22 cellular contexts compared by ENCODE assay signal in genomic region chr17:61312406-61313295, GRCh38.
DNase-seq lines count a peak whose midpoint lies in the region; ATAC-seq, FAIRE-seq and TF ChIP-seq lines count a peak whose summit lies in the region.
"Had no signal": no experiment of that assay in that cellular context is flagged by ENCODE, and none has a peak within 500 bp of the region (broad histone marks: within the 10 kb centered on the region; RNA-seq: fewer than 3 reads in every experiment).

No MANE protein-coding gene starts in this region.

- ATAC-seq in A549 (no peak), IMR-90 (ENCODE audit: low read depth) (no peak), HG03108 (IDR thresholded peaks at IDR 0.05; ENCODE audit: unreplicated experiment) (no peak), HG03097 (IDR thresholded peaks at IDR 0.05; ENCODE audit: low FRiP score, unreplicated experiment) (no peak)
- ATAC-seq: natural killer cell had no signal

- no peak for TF ChIP-seq CTCF in A549 (IDR thresholded peaks at IDR 0.05)
- no peak for TF ChIP-seq CTCF in IMR-90 (conservative IDR thresholded peaks at IDR 0.05; ENCODE audit: low read depth, low read length)
- TF ChIP-seq CTCF in fibroblast of mammary gland (conservative IDR thresholded peaks at IDR 0.05; ENCODE audit: control insufficient read depth, insufficient read depth, low read depth, low read length): no peak
- no peak for TF ChIP-seq CTCF in stomach (IDR thresholded peaks at IDR 0.05)

- TF ChIP-seq EP300 in A549 (IDR thresholded peaks at IDR 0.05) (no peak), stomach (IDR thresholded peaks at IDR 0.05) (no peak)

- no peak overlapping the region for H3K9ac ChIP-seq in IMR-90 (ENCODE audit: low read depth, low read length)
- H3K9ac ChIP-seq: BLaER1 treated with 17β-estradiol and CSF1 and Interleukin-3, amounts not matched to agents 10 nM and 100 nM had no signal

- H3K27me3 ChIP-seq in IMR-90 (ENCODE audit: control insufficient read depth, insufficient read depth, low read length) (no peaks in the 10 kb centered on the region), stomach (no peaks in the 10 kb centered on the region)
- H3K27me3 ChIP-seq: BLaER1 treated with 17β-estradiol and CSF1 and Interleukin-3, amounts not matched to agents 10 nM and 100 nM; pancreas had no signal

- peak overlapping the region; percentile 74 for H4K91ac ChIP-seq in IMR-90 (ENCODE audit: insufficient read depth, low read depth, low read length)

- H2BK120ac ChIP-seq in IMR-90 (ENCODE audit: low read depth, low read length): peak overlapping the region; percentile 75

- POLR2A ChIA-PET in A549 (lab: Yijun Ruan, JAX) (no interaction called here), IMR-90 (lab: Charles Lee; ENCODE audit: unreplicated experiment) (no interaction called here)

- H2AK9ac ChIP-seq in IMR-90 (replicated peaks; ENCODE audit: low read depth, low read length, poor library complexity): no peak overlapping the region

- peak overlapping the region; percentile 20 to 90; a peak in 2 of 4 replicates for H4K8ac ChIP-seq in IMR-90 (ENCODE audit: low read depth in 2 of 2, low read length in 2 of 2)

- CTCF ChIA-PET in A549 (lab: Yijun Ruan, JAX): interaction anchor here (0.7 to 1.4 kb wide), 2 partner anchors 10 to 272 kb away, joined by 3 read pairs; no protein-coding TSS in a partner anchor
- CTCF ChIA-PET in IMR-90 (lab: Yijun Ruan, JAX): no interaction called here

- no peak overlapping the region for H3K56ac ChIP-seq in IMR-90 (ENCODE audit: extremely low read depth, insufficient read depth, low read length)

- H4K5ac ChIP-seq in IMR-90 (ENCODE audit: low read depth, low read length): peak overlapping the region; percentile 30

- TF ChIP-seq RAD21 in A549 (conservative IDR thresholded peaks at IDR 0.05 in 1 of 2, IDR thresholded peaks at IDR 0.05 in 1 of 2) (no peak), IMR-90 (IDR thresholded peaks at IDR 0.05; ENCODE audit: low read length) (no peak)

- H4K20me1 ChIP-seq in IMR-90 (ENCODE audit: insufficient read depth, low read length): no peaks in the 10 kb centered on the region
- H4K20me1 ChIP-seq: BLaER1 treated with 17β-estradiol and CSF1 and Interleukin-3, amounts not matched to agents 10 nM and 100 nM had no signal

- H3K18ac ChIP-seq in IMR-90 (ENCODE audit: low read depth, low read length): peak overlapping the region; percentile 20; the same call in 1 of the 2 replicates

- intact Hi-C loops in IMR-90 (cut with micrococcal nuclease): no loop called here
- intact Hi-C loops in stomach (cut with DNase I; ENCODE audit: low total_unique reads): no loop called here

- no peak overlapping the region for H3K23ac ChIP-seq in IMR-90 (ENCODE audit: low read depth, low read length)

- peaks cover 0 to 20% of the 10 kb centered on the region in 2 experiments; a peak in 2 of 4 replicates for H3K79me1 ChIP-seq in IMR-90 (ENCODE audit: low read depth in 1 of 2, low read length in 2 of 2)

- dilution Hi-C loops in IMR-90 (cut with HindIII; ENCODE audit: low sequenced_read_pairs, unreplicated experiment): no loop called here

- H2AK5ac ChIP-seq in IMR-90 (ENCODE audit: low read depth, low read length): peak overlapping the region; percentile 84

- no peak overlapping the region for H3K4me2 ChIP-seq in A549
- no peak overlapping the region for H3K4me2 ChIP-seq in IMR-90 (ENCODE audit: low read depth, low read length)
- H3K4me2 ChIP-seq: BLaER1 treated with 17β-estradiol and CSF1 and Interleukin-3, amounts not matched to agents 10 nM and 100 nM had no signal

- H3K14ac ChIP-seq in IMR-90 (replicated peaks; ENCODE audit: low read depth, low read length): peak overlapping the region; percentile 26

- peak overlapping the region; percentile 90 for H2BK15ac ChIP-seq in IMR-90 (ENCODE audit: low read depth, low read length)

- in situ Hi-C loops in IMR-90 (cut with MboI; ENCODE audit: low sequenced_read_pairs): loop anchor here (5.0 kb wide), 1 partner anchor 80 kb away; no protein-coding TSS in a partner anchor

- H3K4ac ChIP-seq in IMR-90 (ENCODE audit: low read depth, low read length): peak overlapping the region; percentile 87

- BruUV-seq in IMR-90 (replicated peaks; lab: Mats Ljungman, UMichigan): no TSS peak

- DNase-seq in A549 (ENCODE audit: low read depth in 1 of 2, low spot score in 1 of 2) (no peak), IMR-90 (no peak), fibroblast of mammary gland (ENCODE audit: low read depth) (peak; percentile 63), stomach (no peak), NCI-H2171 (lab: John Stamatoyannopoulos, UW) (no peak)
- no peak for DNase-seq in activated naive CD4-positive, alpha-beta T cell (lab: John Stamatoyannopoulos, UW)
- DNase-seq: ACHN; activated CD4-positive, alpha-beta T cell treated with anti-CD3 and anti-CD28 coated beads, Interleukin-2, amount 10 ng/mL, durations not matched to agents 7 days and 5 days; Caco-2; dermis blood vessel endothelial cell; DND-41; H7; natural killer cell; NCI-H1092 treated with DMSO at 0.1 percent for 48 hours; NCI-H2029; pancreas; stimulated activated CD4-positive, alpha-beta T cell treated with anti-CD3 and anti-CD28 coated beads, Interleukin-4, amount 100 ng/mL, for 4 hours; stimulated activated naive CD4-positive, alpha-beta T cell; WERI-Rb-1 had no signal

- no peak overlapping the region for H3K27ac ChIP-seq in A549
- no peak overlapping the region for H3K27ac ChIP-seq in IMR-90 (ENCODE audit: insufficient read depth, low read length)
- H3K27ac ChIP-seq in stomach: peak overlapping the region; percentile 31 to 81 (median 78)
- H3K27ac ChIP-seq: BLaER1 treated with 17β-estradiol and CSF1 and Interleukin-3, amounts not matched to agents 10 nM and 100 nM; pancreas; WERI-Rb-1 had no signal

- TF ChIP-seq POLR2A in A549 (IDR thresholded peaks at IDR 0.05; ENCODE audit: low read length) (no peak), IMR-90 (IDR thresholded peaks at IDR 0.05; ENCODE audit: low read depth, low read length) (no peak), stomach (IDR thresholded peaks at IDR 0.05) (no peak)

- H2AFZ ChIP-seq in IMR-90 (replicated peaks; ENCODE audit: low read length, poor library complexity): no peak overlapping the region

- H3K4me3 ChIP-seq in A549 (no peak overlapping the region), IMR-90 (ENCODE audit: insufficient read depth, low read depth, low read length) (no peak overlapping the region), fibroblast of mammary gland (ENCODE audit: control insufficient read depth, low read depth, low read length) (no peak overlapping the region), stomach (no peak overlapping the region)
- H3K4me3 ChIP-seq: BLaER1 treated with 17β-estradiol and CSF1 and Interleukin-3, amounts not matched to agents 10 nM and 100 nM; pancreas had no signal

- no peaks in the 10 kb centered on the region for H3K9me3 ChIP-seq in A549
- no peaks in the 10 kb centered on the region for H3K9me3 ChIP-seq in IMR-90 (ENCODE audit: control insufficient read depth, insufficient read depth, low read length)
- no peaks in the 10 kb centered on the region for H3K9me3 ChIP-seq in stomach
- H3K9me3 ChIP-seq: BLaER1 treated with 17β-estradiol and CSF1 and Interleukin-3, amounts not matched to agents 10 nM and 100 nM; Caco-2; pancreas had no signal

- H2BK20ac ChIP-seq in IMR-90 (ENCODE audit: low read depth, low read length): peak overlapping the region; percentile 95; the same call in 1 of the 2 replicates

- H3K4me1 ChIP-seq in A549 (peaks cover 32% of the 10 kb centered on the region), IMR-90 (ENCODE audit: control insufficient read depth, insufficient read depth, low read length) (peaks cover 30% of the 10 kb centered on the region), stomach (peaks cover 8 to 48% (median 21%) of the 10 kb centered on the region in 4 donors)
- H3K4me1 ChIP-seq: BLaER1 treated with 17β-estradiol and CSF1 and Interleukin-3, amounts not matched to agents 10 nM and 100 nM; Caco-2; pancreas had no signal

- peak overlapping the region; percentile 38 for H2BK5ac ChIP-seq in IMR-90 (ENCODE audit: low read depth, low read length, poor library complexity, severe bottlenecking)

- H3K36me3 ChIP-seq in IMR-90 (ENCODE audit: control insufficient read depth, insufficient read depth, low read length) (no peaks in the 10 kb centered on the region), stomach (no peaks in the 10 kb centered on the region)
- H3K36me3 ChIP-seq: BLaER1 treated with 17β-estradiol and CSF1 and Interleukin-3, amounts not matched to agents 10 nM and 100 nM; pancreas; WERI-Rb-1 had no signal

- WGBS in A549 (ENCODE audit: missing lambda C conversion rate): 83% methylated on average over 15 of the region's 15 CpGs
- 94% methylated on average over 7 of the region's 15 CpGs; no CpG with 5 or more reads in 1 of the 2 experiments for WGBS in IMR-90 (ENCODE audit: extremely low coverage in 2 of 2, insufficient read length in 1 of 2), 2 experiments
- WGBS in stomach, 5 donors: 90 to 96% (median 95%) methylated on average over 15 of the region's 15 CpGs

- H3K9me1 ChIP-seq in IMR-90 (ENCODE audit: insufficient read depth, low read length): peaks cover 9% of the 10 kb centered on the region; the same call in 1 of the 2 replicates

- FAIRE-seq in A549 (lab: Jason Lieb, UNC): peak; percentile 7
- FAIRE-seq: pancreas had no signal

TF ChIP-seq in A549, 52 proteins besides CTCF, POLR2A, EP300 and RAD21 (continues in another document):
- TF ChIP-seq ELK1 (IDR thresholded peaks at IDR 0.05; ENCODE audit: low read depth, low read length): no peak
- no peak for TF ChIP-seq ZC3H11A (IDR thresholded peaks at IDR 0.05)
- TF ChIP-seq MAZ (IDR thresholded peaks at IDR 0.05; ENCODE audit: borderline replicate concordance, low read depth, low read length): no peak

TF ChIP-seq in IMR-90, 13 proteins besides CTCF, POLR2A, EP300 and RAD21:
- TF ChIP-seq RCOR1 (IDR thresholded peaks at IDR 0.05; ENCODE audit: insufficient replicate concordance, low read length) (no peak), RFX5 (IDR thresholded peaks at IDR 0.05; ENCODE audit: low read depth, low read length) (no peak), ELK1 (IDR thresholded peaks at IDR 0.05; ENCODE audit: borderline replicate concordance, low read depth, low read length) (no peak), MAFK (IDR thresholded peaks at IDR 0.05; ENCODE audit: low read depth, low read length) (no peak)
TF ChIP-seq in IMR-90: peak in this region for 0.

Comparison
In these comparisons a context has a peak if more than half of its experiments do, and no peak if none do; other contexts are left out.
1. H3K27ac ChIP-seq: peak in stomach (5 of 5); none in A549 (0 of 2) and IMR-90 (single experiment).